8 cellular contexts compared by ENCODE assay signal in genomic region chr1:44354268-44354839, GRCh38. TPM values are rescaled to one million over a fixed set of nuclear protein-coding genes. Genes with fewer than 3 reads are reported as not detected.
A peak's percentile ranks its signal among the peaks of the same experiment; 100 is the strongest.
DNase-seq lines count a peak whose midpoint lies in the region; ATAC-seq and TF ChIP-seq lines count a peak whose summit lies in the region.

No MANE protein-coding gene starts in this region.

- H3K9ac ChIP-seq in HUES48 (ENCODE audit: low read depth, low read length): peak overlapping the region; percentile 85; the same call in 1 of the 2 replicates

- no peaks in the 10 kb centered on the region for H3K9me3 Mint-ChIP-seq in mesothelial cell of epicardium

- in situ Hi-C loops in brain microvascular endothelial cell (cut with HindIII; ENCODE audit: low pct_ligation_motif_present, low sequenced_read_pairs): no loop called here

- peak overlapping the region; percentile 77 for H3K4me3 ChIP-seq in AG04450 (ENCODE audit: low read depth, low read length)
- H3K4me3 ChIP-seq in HUES48 (ENCODE audit: low read depth, low read length): peak overlapping the region; percentile 84
- H3K4me3 ChIP-seq in brain microvascular endothelial cell (ENCODE audit: low read depth, low read length): peak overlapping the region; percentile 78

- peaks cover 16% of the 10 kb centered on the region for H3K4me1 ChIP-seq in HUES48 (ENCODE audit: control insufficient read depth, insufficient read depth, low read length)

- H3K27ac ChIP-seq in AG04450 (ENCODE audit: low read depth, low read length): no peak overlapping the region
- peak overlapping the region; percentile 89 for H3K27ac ChIP-seq in HUES48 (ENCODE audit: low read depth, low read length)
- peak overlapping the region; percentile 89 for H3K27ac ChIP-seq in brain microvascular endothelial cell

- H3K4me3 Mint-ChIP-seq in mesothelial cell of epicardium: peak overlapping the region; percentile 92

- CTCF ChIA-PET in AG04450 (lab: Charles Lee): interaction anchor here (1.2 to 2.7 kb wide), 2 partner anchors 24 to 136 kb away, joined by 4 to 7 read pairs; no protein-coding TSS in a partner anchor

- no peak for ATAC-seq in HG03139 (IDR thresholded peaks at IDR 0.05; ENCODE audit: unreplicated experiment)

- no peak for DNase-seq in AG04450 (ENCODE audit: low read depth, low spot score)
- peak; percentile 11 for DNase-seq in brain microvascular endothelial cell
- no peak for DNase-seq in mesothelial cell of epicardium (ENCODE audit: low spot score in 2 of 2, unreplicated experiment in 2 of 2)
- no peak for DNase-seq in NCI-H526 treated with DMSO at 0.1 percent for 48 hours (lab: John Stamatoyannopoulos, UW)
- no peak for DNase-seq in SHP77 (lab: John Stamatoyannopoulos, UW)
- no peak for DNase-seq in GF-D8 (lab: John Stamatoyannopoulos, UW)

- H3K36me3 Mint-ChIP-seq in mesothelial cell of epicardium: peaks cover 3% of the 10 kb centered on the region

- H3K36me3 ChIP-seq in HUES48 (ENCODE audit: control insufficient read depth, insufficient read depth, low read length): no peaks in the 10 kb centered on the region; the same call in 1 of the 2 replicates
- no peaks in the 10 kb centered on the region for H3K36me3 ChIP-seq in brain microvascular endothelial cell (replicated peaks)

- H3K4me1 Mint-ChIP-seq in mesothelial cell of epicardium: peaks cover 57% of the 10 kb centered on the region

- H3K27me3 Mint-ChIP-seq in mesothelial cell of epicardium (ENCODE audit: low read depth): no peaks in the 10 kb centered on the region

- H3K27me3 ChIP-seq in AG04450 (ENCODE audit: control insufficient read depth, insufficient read depth, low read length): no peaks in the 10 kb centered on the region
- no peaks in the 10 kb centered on the region for H3K27me3 ChIP-seq in HUES48 (ENCODE audit: control insufficient read depth, insufficient read depth, low read length)
- no peaks in the 10 kb centered on the region for H3K27me3 ChIP-seq in brain microvascular endothelial cell (replicated peaks)

- peak overlapping the region; percentile 86 for H3K27ac Mint-ChIP-seq in mesothelial cell of epicardium

- POLR2A ChIA-PET in AG04450 (lab: Yijun Ruan, JAX): interaction anchor here (1.1 kb wide), 1 partner anchor 377 kb away, joined by 3 read pairs; the partner anchor contains the start of gene RNU5D-1

- H3K9me3 ChIP-seq in AG04450 (ENCODE audit: control insufficient read depth, insufficient read depth, low read length): no peaks in the 10 kb centered on the region
- H3K9me3 ChIP-seq in HUES48 (ENCODE audit: control insufficient read depth, insufficient read depth, low read length): no peaks in the 10 kb centered on the region

- TF ChIP-seq CTCF in AG04450 (IDR thresholded peaks at IDR 0.05; ENCODE audit: low read depth, low read length): no peak
- no peak for TF ChIP-seq CTCF in brain microvascular endothelial cell (IDR thresholded peaks at IDR 0.05; ENCODE audit: low read depth, low read length, missing control alignments)
- no peak for TF ChIP-seq CTCF in mesothelial cell of epicardium (IDR thresholded peaks at IDR 0.05; ENCODE audit: unreplicated experiment)

RNA-seq across cellular contexts. Expression of gene ERI3, which starts 0.7 kb away (rescaled TPM):
- polyA plus RNA-seq in AG04450 (2011; rRNA removed): 46.2 and 54.0 TPM in 2 replicates
- 56.5 and 73.0 TPM in 2 replicates for polyA minus RNA-seq in AG04450 (2011; rRNA and poly(A)+ RNA removed)
- total RNA-seq in mesothelial cell of epicardium: 70.7 to 78.5 TPM (median 72.0 TPM) in 3 replicates

RNA-seq across cellular contexts. Expression of gene RNF220, which starts 50.7 kb away (rescaled TPM):
- 46.4 and 48.0 TPM in 2 replicates for polyA plus RNA-seq in AG04450 (2011; rRNA removed)
- 28.4 and 38.7 TPM in 2 replicates for polyA minus RNA-seq in AG04450 (2011; rRNA and poly(A)+ RNA removed)
- total RNA-seq in mesothelial cell of epicardium: 84.2 to 86.0 TPM (median 85.4 TPM) in 3 replicates
